ENCODE assay signal across 8 cellular contexts in the genomic region with DNA sequence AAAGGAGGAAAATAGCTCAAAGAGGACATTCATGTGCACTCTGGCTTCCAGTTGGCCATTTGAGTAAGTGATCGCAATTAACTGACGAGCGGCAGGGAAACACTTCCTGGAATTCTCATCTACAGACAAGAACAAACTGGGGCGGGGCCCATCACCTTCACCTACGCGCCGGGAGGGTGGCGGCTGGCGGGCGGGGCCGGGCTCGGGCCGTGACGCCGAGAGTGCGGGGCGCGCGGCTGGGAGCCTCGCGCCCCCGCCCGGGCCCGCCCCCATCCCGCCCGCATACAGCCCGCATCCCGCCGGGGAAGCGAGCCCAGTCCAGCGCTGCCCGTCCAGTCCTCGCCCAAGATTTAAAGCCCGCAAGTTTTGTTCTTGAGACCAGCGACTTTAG. TPM values are rescaled to one million over a fixed set of nuclear protein-coding genes. Genes with fewer than 3 reads are reported as not detected.
DNase-seq lines count a peak whose midpoint lies in the region; ATAC-seq and TF ChIP-seq lines count a peak whose summit lies in the region.

A gene with protein sequence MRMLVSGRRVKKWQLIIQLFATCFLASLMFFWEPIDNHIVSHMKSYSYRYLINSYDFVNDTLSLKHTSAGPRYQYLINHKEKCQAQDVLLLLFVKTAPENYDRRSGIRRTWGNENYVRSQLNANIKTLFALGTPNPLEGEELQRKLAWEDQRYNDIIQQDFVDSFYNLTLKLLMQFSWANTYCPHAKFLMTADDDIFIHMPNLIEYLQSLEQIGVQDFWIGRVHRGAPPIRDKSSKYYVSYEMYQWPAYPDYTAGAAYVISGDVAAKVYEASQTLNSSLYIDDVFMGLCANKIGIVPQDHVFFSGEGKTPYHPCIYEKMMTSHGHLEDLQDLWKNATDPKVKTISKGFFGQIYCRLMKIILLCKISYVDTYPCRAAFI (plus strand): TSS at position 281 of the 391 bp plus-strand sequence. CDS start 16,546 bp downstream, outside the sequence.

- peaks cover 27% of the 10 kb centered on the region for H3K4me1 Mint-ChIP-seq in activated naive CD4-positive, alpha-beta T cell treated with anti-CD3 and anti-CD28 coated beads for 36 hours (ENCODE audit: low read depth)
- peaks cover 16% of the 10 kb centered on the region for H3K4me1 Mint-ChIP-seq in progenitor cell of endocrine pancreas (ENCODE audit: low read depth)

- peak within 1 kb of the TSS; percentile 75 for H3K27ac Mint-ChIP-seq in activated naive CD4-positive, alpha-beta T cell treated with anti-CD3 and anti-CD28 coated beads for 36 hours
- peak within 1 kb of the TSS; percentile 94 for H3K27ac Mint-ChIP-seq in progenitor cell of endocrine pancreas

- ATAC-seq in heart left ventricle (peak in 2 of 4 donors; percentile 45 to 59), HG03159 (IDR thresholded peaks at IDR 0.05; ENCODE audit: unreplicated experiment) (no peak), GM18520 (IDR thresholded peaks at IDR 0.05; ENCODE audit: unreplicated experiment) (no peak), HG02981 (IDR thresholded peaks at IDR 0.05; ENCODE audit: unreplicated experiment) (no peak)

- H3K36me3 ChIP-seq in heart left ventricle = no peaks in the 10 kb centered on the region

- no peaks in the 10 kb centered on the region for H3K9me3 Mint-ChIP-seq in activated naive CD4-positive, alpha-beta T cell treated with anti-CD3 and anti-CD28 coated beads for 36 hours
- H3K9me3 Mint-ChIP-seq in progenitor cell of endocrine pancreas (ENCODE audit: low read depth) = no peaks in the 10 kb centered on the region

- TF ChIP-seq POLR2A in heart left ventricle (IDR thresholded peaks at IDR 0.05) = no peak

- peaks cover 0 to 17% (median 2%) of the 10 kb centered on the region in 12 donors for H3K4me1 ChIP-seq in heart left ventricle

- H3K27me3 Mint-ChIP-seq in activated naive CD4-positive, alpha-beta T cell treated with anti-CD3 and anti-CD28 coated beads for 36 hours (ENCODE audit: low read depth) = no peaks in the 10 kb centered on the region
- peaks cover 12% of the 10 kb centered on the region for H3K27me3 Mint-ChIP-seq in progenitor cell of endocrine pancreas

- TF ChIP-seq CTCF in heart left ventricle (IDR thresholded peaks at IDR 0.05) (no peak), progenitor cell of endocrine pancreas (IDR thresholded peaks at IDR 0.05; ENCODE audit: unreplicated experiment) (no peak)

- CTCF ChIA-PET in activated naive CD4-positive, alpha-beta T cell treated with anti-CD3 and anti-CD28 coated beads for 36 hours (lab: Charles Lee) = interaction anchor here (0.7 to 3.9 kb wide), 12 partner anchors 13 to 133 kb away, joined by 3 to 18 read pairs (median 4); no protein-coding TSS in a partner anchor

- peak within 1 kb of the TSS; percentile 61 to 96 (median 82) for H3K4me3 ChIP-seq in heart left ventricle

- intact Hi-C loops in activated naive CD4-positive, alpha-beta T cell treated with anti-CD3 and anti-CD28 coated beads for 36 hours (cut with micrococcal nuclease) = loop anchor here (1.0 to 5.0 kb wide), 7 partner anchors 13 to 131 kb away; no protein-coding TSS in a partner anchor
- intact Hi-C loops in heart left ventricle (cut with DNase I) = loop anchor here in 8 of 10 donors (2.0 to 10.0 kb wide), 8 partner anchors 34 to 132 kb away; no protein-coding TSS in a partner anchor

- peak within 1 kb of the TSS; percentile 69 to 98 (median 90) for H3K27ac ChIP-seq in heart left ventricle

- no peaks in the 10 kb centered on the region for H3K27me3 ChIP-seq in heart left ventricle

- DNase-seq in ELF-1 (ENCODE audit: low read depth, low spot score) (peak; percentile 47), NCI-H2196 (lab: John Stamatoyannopoulos, UW; ENCODE audit: unreplicated experiment) (peak; percentile 87), heart left ventricle (peak in 3 of 5 donors; percentile 46 to 58 (median 46)), progenitor cell of endocrine pancreas (ENCODE audit: low spot score, unreplicated experiment) (peak; percentile 35)
- DNase-seq in activated naive CD4-positive, alpha-beta T cell treated with anti-CD3 and anti-CD28 coated beads for 36 hours = peak; percentile 67

- 0 to 1% (median 1%) methylated on average over 9 to 35 of the region's 35 CpGs for WGBS in heart left ventricle, 4 donors

- H3K4me3 Mint-ChIP-seq in activated naive CD4-positive, alpha-beta T cell treated with anti-CD3 and anti-CD28 coated beads for 36 hours = peak within 1 kb of the TSS; percentile 76
- H3K4me3 Mint-ChIP-seq in progenitor cell of endocrine pancreas (ENCODE audit: low read depth) = peak within 1 kb of the TSS; percentile 84

- no peaks in the 10 kb centered on the region for H3K9me3 ChIP-seq in heart left ventricle

- H3K36me3 Mint-ChIP-seq in activated naive CD4-positive, alpha-beta T cell treated with anti-CD3 and anti-CD28 coated beads for 36 hours (ENCODE audit: low read depth) = peaks cover 21% of the 10 kb centered on the region
- peaks cover 4% of the 10 kb centered on the region for H3K36me3 Mint-ChIP-seq in progenitor cell of endocrine pancreas (ENCODE audit: insufficient read depth)

RNA-seq across cellular contexts. Expression of the gene that starts here (rescaled TPM):
- 10 to 100 TPM; 15.0 to 18.8 TPM for total RNA-seq in activated naive CD4-positive, alpha-beta T cell treated with anti-CD3 and anti-CD28 coated beads for 36 hours
- total RNA-seq in heart left ventricle = 10 to 100 TPM in 1 of 9 donors, 1 to 10 TPM in 7, under 1 TPM in 1; 0.87 to 12.3 (median 3.6) TPM
- 1 to 10 TPM; 1.1 to 3.0 TPM for polyA plus RNA-seq in heart left ventricle
- 26.7 and 28.4 TPM in 2 replicates for total RNA-seq in progenitor cell of endocrine pancreas

Comparison
In these comparisons a context has a peak if more than half of its experiments do, and no peak if none do; other contexts are left out.
1. DNase-seq: peak in every context shown above with its lines; median percentile 87 in NCI-H2196; 67 in activated naive CD4-positive, alpha-beta T cell treated with anti-CD3 and anti-CD28 coated beads for 36 hours; 47 in ELF-1; 46 in heart left ventricle; 35 in progenitor cell of endocrine pancreas.